1 cellular context compared by ENCODE assay signal in genomic region chr11:22165087-22165486, GRCh38.
TF ChIP-seq lines count a peak whose summit lies in the region.

No MANE protein-coding gene starts in this region.

TF ChIP-seq in GM23338, 12 proteins besides CTCF, POLR2A, EP300 and RAD21 (continued from another document):
- TF ChIP-seq ZNF462 (CRISPR knock-in tag; IDR thresholded peaks at IDR 0.05) (no peak), NANOG (IDR thresholded peaks at IDR 0.05; ENCODE audit: borderline replicate concordance) (no peak), EZH2phosphoT487 (IDR thresholded peaks at IDR 0.05; ENCODE audit: unreplicated experiment) (no peak), POLR2AphosphoS5 (IDR thresholded peaks at IDR 0.05; ENCODE audit: low read depth) (no peak)
